ENCODE assay signal across 11 cellular contexts in the genomic region with DNA sequence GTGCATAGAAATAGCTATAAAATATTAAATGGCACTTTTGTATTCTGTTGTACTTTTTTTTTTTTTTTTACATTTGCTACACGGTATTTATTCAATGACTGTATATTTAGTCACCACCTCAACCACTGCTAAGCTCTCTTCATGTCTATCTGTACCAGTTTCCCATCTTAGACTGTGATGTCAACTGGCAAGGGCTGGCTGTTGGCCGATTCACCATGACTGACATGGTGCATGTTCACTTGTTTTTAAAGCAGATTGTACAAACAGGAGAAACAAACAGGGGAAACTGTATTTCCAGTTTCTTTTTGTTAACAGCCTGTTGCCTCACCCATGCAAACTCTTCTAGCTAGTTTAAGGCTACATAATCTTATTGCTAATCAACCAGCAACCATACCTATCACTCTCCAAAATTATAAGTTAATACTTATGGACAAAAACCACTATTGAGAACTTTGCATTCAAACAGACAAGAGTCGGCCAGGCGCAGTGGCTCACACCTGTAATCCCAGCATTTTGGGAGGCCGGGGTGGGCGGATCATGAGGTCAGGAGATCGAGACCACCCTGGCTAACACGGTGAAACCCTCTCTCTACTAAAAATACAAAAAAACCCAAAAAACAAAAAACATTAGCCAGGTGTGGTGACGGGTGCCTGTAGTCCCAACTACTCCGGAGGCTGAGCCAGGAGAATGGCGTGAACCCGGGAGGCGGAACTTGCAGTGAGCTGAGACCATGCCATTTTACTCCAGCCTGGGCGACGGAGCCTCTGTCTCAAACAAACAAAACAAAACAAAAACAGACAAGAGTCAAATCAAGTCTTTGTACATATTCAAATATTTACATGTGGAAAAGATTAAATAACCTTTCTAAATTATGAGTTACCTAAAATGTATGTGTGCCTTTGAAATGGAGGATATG. TPM values are rescaled to one million over a fixed set of nuclear protein-coding genes. Genes with fewer than 3 reads are reported as not detected.
DNase-seq lines count a peak whose midpoint lies in the region; FAIRE-seq and TF ChIP-seq lines count a peak whose summit lies in the region.
"Had no signal": no experiment of that assay in that cellular context is flagged by ENCODE, and none has a peak within 500 bp of the region (broad histone marks: within the 10 kb centered on the region; RNA-seq: fewer than 3 reads in every experiment).

No MANE protein-coding gene starts in this region.

- H3K4me2 ChIP-seq in GM23248 (ENCODE audit: unreplicated experiment) (no peak overlapping the region), PC-9 (no peak overlapping the region), endothelial cell of umbilical vein (ENCODE audit: insufficient read depth, low read length) (no peak overlapping the region)

- in situ Hi-C loops in GM23248 (cut with MboI): no loop called here

- H2AFZ ChIP-seq in GM23248 (no peak overlapping the region), PC-9 (no peak overlapping the region), endothelial cell of umbilical vein (ENCODE audit: low read depth, low read length) (no peak overlapping the region)

- peaks cover 17% of the 10 kb centered on the region for H3K4me1 Mint-ChIP-seq in nephron progenitor cell

- H3K9ac ChIP-seq in GM23248 (no peak overlapping the region), endothelial cell of umbilical vein (replicated peaks; ENCODE audit: extremely low read depth, insufficient read depth, low read length) (no peak overlapping the region)

- H3K36me3 Mint-ChIP-seq in nephron progenitor cell (ENCODE audit: low read depth): peaks cover 48% of the 10 kb centered on the region

- TF ChIP-seq CTCF in PC-9 (conservative IDR thresholded peaks at IDR 0.05) (no peak), endothelial cell of umbilical vein (IDR thresholded peaks at IDR 0.05; ENCODE audit: extremely low read depth in 1 of 2, insufficient read depth in 1 of 2, low read depth in 1 of 2, low read length in 2 of 2) (no peak), nephron progenitor cell (IDR thresholded peaks at IDR 0.05) (no peak), tibial artery (IDR thresholded peaks at IDR 0.05) (no peak)

- H3K4me3 ChIP-seq in GM23248 (no peak overlapping the region), PC-9 (no peak overlapping the region), endothelial cell of umbilical vein (replicated peaks in 1 of 3; ENCODE audit: insufficient read depth in 1 of 3, low read depth in 1 of 3, low read length in 3 of 3) (no peak overlapping the region), tibial artery (no peak overlapping the region)
- H3K4me3 ChIP-seq: body of pancreas, upper lobe of right lung had no signal

- peaks cover 36% of the 10 kb centered on the region for H3K79me2 ChIP-seq in GM23248 (ENCODE audit: insufficient read depth)
- peaks cover 33% of the 10 kb centered on the region for H3K79me2 ChIP-seq in PC-9 (ENCODE audit: low read depth)
- peaks cover 11% of the 10 kb centered on the region for H3K79me2 ChIP-seq in endothelial cell of umbilical vein (ENCODE audit: control insufficient read depth, insufficient read depth, low read length)

- CTCF ChIA-PET in PC-9 (lab: Charles Lee) (interaction anchor here (0.6 to 0.7 kb wide), 3 partner anchors 36 to 59 kb away, joined by 3 read pairs; no protein-coding TSS in a partner anchor), endothelial cell of umbilical vein (lab: Charles Lee) (interaction anchor here (0.6 to 1.5 kb wide), 5 partner anchors 9 to 401 kb away, joined by 3 to 5 read pairs (median 3); no protein-coding TSS in a partner anchor)

- H4K20me1 ChIP-seq in GM23248 (ENCODE audit: insufficient read depth) (no peaks in the 10 kb centered on the region), PC-9 (ENCODE audit: insufficient read depth) (peaks cover 19% of the 10 kb centered on the region), endothelial cell of umbilical vein (replicated peaks; ENCODE audit: control insufficient read depth, extremely low read depth, insufficient read depth, low read length) (peaks cover 10% of the 10 kb centered on the region)

- H3K27ac ChIP-seq in GM23248 (peak overlapping the region; percentile 51), PC-9 (peak overlapping the region; percentile 16), endothelial cell of umbilical vein (ENCODE audit: insufficient read depth, low read depth, low read length) (no peak overlapping the region), tibial artery (no peak overlapping the region)
- H3K27ac ChIP-seq: body of pancreas, upper lobe of right lung had no signal

- intact Hi-C loops in PC-9 (cut with micrococcal nuclease; ENCODE audit: unreplicated experiment) (loop anchor here (5.0 kb wide), 2 partner anchors 44 to 59 kb away; no protein-coding TSS in a partner anchor), endothelial cell of umbilical vein (cut with micrococcal nuclease) (loop anchor here (1.0 kb wide), 1 partner anchor 46 kb away; no protein-coding TSS in a partner anchor), tibial artery (cut with DNase I; ENCODE audit: low total_unique reads) (no loop called here)

- 83 to 88% methylated on average over 15 of the region's 15 CpGs for WGBS in GM23248 (ENCODE audit: low coverage in 1 of 2, low lambda C conversion rate in 2 of 2, missing lambda C conversion rate in 2 of 2), 2 experiments

- FAIRE-seq in endothelial cell of umbilical vein (lab: Jason Lieb, UNC): no peak
- FAIRE-seq: GM18507 had no signal

- H3K9me3 ChIP-seq in GM23248 (ENCODE audit: low read depth): no peaks in the 10 kb centered on the region
- H3K9me3 ChIP-seq in PC-9 (ENCODE audit: insufficient read depth, low read depth): no peaks in the 10 kb centered on the region
- no peaks in the 10 kb centered on the region for H3K9me3 ChIP-seq in endothelial cell of umbilical vein (replicated peaks; ENCODE audit: control insufficient read depth, insufficient read depth, low read length)
- no peaks in the 10 kb centered on the region for H3K9me3 ChIP-seq in tibial artery
- H3K9me3 ChIP-seq: body of pancreas, upper lobe of right lung had no signal

- H3F3A ChIP-seq in GM23248 (ENCODE audit: insufficient read depth) (peaks cover 80% of the 10 kb centered on the region), PC-9 (ENCODE audit: insufficient read depth, low read depth) (peaks cover 60% of the 10 kb centered on the region)

- H3K27me3 ChIP-seq in GM23248 (replicated peaks; ENCODE audit: insufficient read depth) (no peaks in the 10 kb centered on the region), PC-9 (ENCODE audit: insufficient read depth, low read depth) (no peaks in the 10 kb centered on the region), endothelial cell of umbilical vein (ENCODE audit: control insufficient read depth in 2 of 2, insufficient read depth in 2 of 2, low read length in 2 of 2) (no peaks in the 10 kb centered on the region), tibial artery (no peaks in the 10 kb centered on the region)
- H3K27me3 ChIP-seq: body of pancreas, upper lobe of right lung had no signal

- peaks cover 11% of the 10 kb centered on the region for H3K27me3 Mint-ChIP-seq in nephron progenitor cell (ENCODE audit: low read depth, poor library complexity)

- H3K36me3 ChIP-seq in GM23248 (ENCODE audit: low read depth) (peaks cover 37% of the 10 kb centered on the region), PC-9 (ENCODE audit: low read depth) (peaks cover 32% of the 10 kb centered on the region), endothelial cell of umbilical vein (ENCODE audit: control insufficient read depth in 2 of 2, extremely low read depth in 1 of 2, insufficient read depth in 2 of 2, low read length in 2 of 2) (peaks cover 11 to 28% of the 10 kb centered on the region in 2 experiments), tibial artery (peaks cover 49 to 50% (median 50%) of the 10 kb centered on the region in 3 donors)

- H3K9me1 ChIP-seq in endothelial cell of umbilical vein (replicated peaks; ENCODE audit: control insufficient read depth, extremely low read depth, insufficient read depth, low read length): no peaks in the 10 kb centered on the region

- H3K27ac Mint-ChIP-seq in nephron progenitor cell: peak overlapping the region; percentile 85

- POLR2A ChIA-PET in PC-9 (lab: Charles Lee; ENCODE audit: unreplicated experiment) (interaction anchor here (0.5 to 0.7 kb wide), 11 partner anchors 9 to 801 kb away, joined by 3 to 33 read pairs (median 5); no protein-coding TSS in a partner anchor), endothelial cell of umbilical vein (lab: Charles Lee) (interaction anchor here (0.7 kb wide), 1 partner anchor 13 kb away, joined by 3 read pairs; the partner anchor contains the start of gene ZFAND5)

- dilution Hi-C loops in endothelial cell of umbilical vein (cut with MboI; ENCODE audit: extremely low pct_ligation_motif_present, low sequenced_read_pairs): no loop called here

- BruUV-seq in PC-9 (replicated peaks; lab: Mats Ljungman, UMichigan): no TSS peak
- no TSS peak for BruUV-seq in endothelial cell of umbilical vein (replicated peaks; lab: Mats Ljungman, UMichigan)

- no peaks in the 10 kb centered on the region for H3K9me3 Mint-ChIP-seq in nephron progenitor cell

- no peak for TF ChIP-seq POLR2A in endothelial cell of umbilical vein (IDR thresholded peaks at IDR 0.05; ENCODE audit: low read depth, low read length)

- H3K4me1 ChIP-seq in GM23248 (ENCODE audit: insufficient read depth) (peaks cover 41% of the 10 kb centered on the region; the same call in 1 of the 2 replicates), PC-9 (replicated peaks; ENCODE audit: insufficient read depth) (0 out of 2 replicates have a peak, but pooled peaks cover 9% of the 10 kb centered on the region), endothelial cell of umbilical vein (ENCODE audit: control insufficient read depth, extremely low read depth, insufficient read depth, low read length) (no peaks in the 10 kb centered on the region), tibial artery (peaks cover 0 to 40% (median 14%) of the 10 kb centered on the region in 4 donors)

- no peak overlapping the region for H3K4me3 Mint-ChIP-seq in nephron progenitor cell

- DNase-seq in GM23248 (peak; percentile 85), PC-9 (peak; percentile 28 to 66), endothelial cell of umbilical vein (ENCODE audit: low read depth, low spot score) (peak; percentile 37), nephron progenitor cell (no peak), tibial artery (no peak), NCI-H2029 treated with DMSO at 0.1 percent for 48 hours (lab: John Stamatoyannopoulos, UW) (no peak), NCI-H748 (lab: John Stamatoyannopoulos, UW; ENCODE audit: unreplicated experiment) (no peak), NAMALWA (ENCODE audit: low spot score) (no peak)
- DNase-seq: body of pancreas, upper lobe of right lung had no signal

- H3K9me2 ChIP-seq in GM23248 (ENCODE audit: insufficient read depth): no peaks in the 10 kb centered on the region
- H3K9me2 ChIP-seq in PC-9 (ENCODE audit: insufficient read depth): no peaks in the 10 kb centered on the region

RNA-seq across cellular contexts. Expression of gene ZFAND5, which starts 13.2 kb away (rescaled TPM):
- total RNA-seq in GM23248 (2014; rRNA removed; shearing (Covaris generic)): 166 and 184 TPM in 2 replicates
- 178 and 181 TPM in 2 replicates for polyA plus RNA-seq in GM23248 (2016; fragmentation: Nextera tagmentation; extraction: Ambion mirVana)
- total RNA-seq in PC-9 (2021): 217 and 227 TPM in 2 replicates
- total RNA-seq in endothelial cell of umbilical vein: 176 and 194 TPM in 2 replicates
- polyA plus RNA-seq in endothelial cell of umbilical vein: 57.8 and 63.7 TPM in 2 replicates
- polyA plus RNA-seq in endothelial cell of umbilical vein (2011; cell fraction: cytosol; rRNA removed): 75.0 and 104 TPM in 2 replicates
- polyA plus RNA-seq in endothelial cell of umbilical vein (2011; cell fraction: nucleus; rRNA removed): 297 and 313 TPM in 2 replicates
- polyA plus RNA-seq in endothelial cell of umbilical vein (2012): 154 and 193 TPM in 2 replicates
- polyA minus RNA-seq in endothelial cell of umbilical vein: 50.9 and 54.7 TPM in 2 replicates
- 28.7 TPM for polyA minus RNA-seq in endothelial cell of umbilical vein (2011; cell fraction: cytosol; rRNA and poly(A)+ RNA removed)
- polyA minus RNA-seq in endothelial cell of umbilical vein (2011; cell fraction: nucleus; rRNA and poly(A)+ RNA removed): 163 and 188 TPM in 2 replicates

Comparison
In these comparisons a context has a peak if more than half of its experiments do, and no peak if none do; other contexts are left out.
1. DNase-seq: peak in GM23248 (single experiment), PC-9 (2 of 2) and endothelial cell of umbilical vein (single experiment); none in nephron progenitor cell (single experiment), tibial artery (0 of 2), NCI-H2029 treated with DMSO at 0.1 percent for 48 hours (single experiment), NCI-H748 (single experiment) and NAMALWA (single experiment).
2. H3K27ac ChIP-seq: peak in GM23248 (single experiment) and PC-9 (single experiment); none in endothelial cell of umbilical vein (single experiment) and tibial artery (0 of 2).